Comparison of ENCODE assay signal across 22 cellular contexts in the genomic region with DNA sequence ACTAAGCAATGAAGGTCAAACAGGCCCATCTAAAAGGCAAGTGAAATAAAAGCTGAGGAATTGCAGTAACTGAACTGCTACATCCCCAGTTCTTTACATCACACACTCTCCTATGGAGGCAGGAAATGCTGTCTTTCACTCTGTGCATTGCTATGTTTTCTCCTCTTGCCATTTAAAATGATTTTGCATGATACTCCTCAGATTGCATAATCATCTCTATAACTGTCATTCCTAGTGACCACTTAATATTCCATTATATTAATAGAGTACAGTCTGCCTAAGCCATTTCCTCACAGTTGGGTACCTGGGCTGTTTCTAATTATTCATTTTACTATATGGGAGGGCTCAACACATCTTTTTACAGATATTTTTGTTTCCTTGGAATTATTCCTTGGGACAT.
A peak's percentile ranks its signal among the peaks of the same experiment; 100 is the strongest.
DNase-seq lines count a peak whose midpoint lies in the region; ATAC-seq, FAIRE-seq and TF ChIP-seq lines count a peak whose summit lies in the region.
"Had no signal": no experiment of that assay in that cellular context is flagged by ENCODE, and none has a peak within 500 bp of the region (broad histone marks: within the 10 kb centered on the region; RNA-seq: fewer than 3 reads in every experiment).

No MANE protein-coding gene starts in this region.

- no peak overlapping the region for H3K18ac ChIP-seq in IMR-90 (ENCODE audit: low read depth, low read length)

- no peaks in the 10 kb centered on the region for H3K27me3 Mint-ChIP-seq in nephron (ENCODE audit: low read depth)

- POLR2A ChIA-PET in IMR-90 (lab: Charles Lee; ENCODE audit: unreplicated experiment) (no interaction called here), K562 (lab: Yijun Ruan, JAX) (interaction anchor here (1.4 kb wide), 1 partner anchor 9 kb away, joined by 4 read pairs; no protein-coding TSS in a partner anchor)

- CTCF ChIA-PET in IMR-90 (lab: Yijun Ruan, JAX): no interaction called here
- CTCF ChIA-PET in K562 (lab: Yijun Ruan, JAX; ENCODE audit: low intra/inter-chr PET ratio): no interaction called here

- H3K9ac ChIP-seq in IMR-90 (ENCODE audit: low read depth, low read length) (no peak overlapping the region), K562 (ENCODE audit: insufficient read depth in 1 of 2, low read depth in 2 of 2, low read length in 2 of 2) (no peak overlapping the region)
- H3K9ac ChIP-seq: BLaER1 treated with 17β-estradiol and CSF1 and Interleukin-3, amounts not matched to agents 10 nM and 100 nM had no signal

- no peak overlapping the region for H4K5ac ChIP-seq in IMR-90 (ENCODE audit: low read depth, low read length)

- no peaks in the 10 kb centered on the region for H3K36me3 Mint-ChIP-seq in nephron (ENCODE audit: low read depth)
- H3K36me3 Mint-ChIP-seq: CD8-positive, alpha-beta T cell had no signal

- BruUV-seq in IMR-90 (replicated peaks; lab: Mats Ljungman, UMichigan) (no TSS peak), K562 (replicated peaks; lab: Mats Ljungman, UMichigan) (no TSS peak)

- no peak for TF ChIP-seq CTCF in IMR-90 (conservative IDR thresholded peaks at IDR 0.05; ENCODE audit: low read depth, low read length)
- TF ChIP-seq CTCF in K562 (IDR thresholded peaks at IDR 0.05 in 2 of 3, conservative IDR thresholded peaks at IDR 0.05 in 1 of 3; ENCODE audit: insufficient read depth in 2 of 3, low read depth in 1 of 3, low read length in 3 of 3): no peak
- no peak for TF ChIP-seq CTCF in nephron (IDR thresholded peaks at IDR 0.05; ENCODE audit: unreplicated experiment in 3 of 3)

- DNase-seq in IMR-90 (no peak), K562 (ENCODE audit: extremely low read depth in 1 of 4, low spot score in 3 of 4) (no peak), posterior cingulate gyrus (no peak), RCC 7860 (ENCODE audit: low spot score) (no peak), kidney tubule cell (ENCODE audit: low spot score) (no peak)
- DNase-seq: AML-193; Caco-2; Calu3; CD4-positive, alpha-beta T cell; CD8-positive, alpha-beta T cell; DMS79 treated with DMSO at 0.1 percent for 48 hours; GF-D8 had no signal

- no peaks in the 10 kb centered on the region for H3K36me3 ChIP-seq in IMR-90 (ENCODE audit: control insufficient read depth, insufficient read depth, low read length)
- H3K36me3 ChIP-seq in K562 (ENCODE audit: control insufficient read depth, insufficient read depth, low read length): no peaks in the 10 kb centered on the region
- H3K36me3 ChIP-seq: BLaER1 treated with 17β-estradiol and CSF1 and Interleukin-3, amounts not matched to agents 10 nM and 100 nM had no signal

- H3K27me3 ChIP-seq in IMR-90 (ENCODE audit: control insufficient read depth, insufficient read depth, low read length) (peaks cover 34% of the 10 kb centered on the region), K562 (ENCODE audit: control insufficient read depth in 2 of 2, insufficient read depth in 2 of 2, low read length in 2 of 2) (peaks cover 22 to 30% of the 10 kb centered on the region in 2 experiments)
- H3K27me3 ChIP-seq: BLaER1 treated with 17β-estradiol and CSF1 and Interleukin-3, amounts not matched to agents 10 nM and 100 nM had no signal

- no peak overlapping the region for H3K14ac ChIP-seq in IMR-90 (replicated peaks; ENCODE audit: low read depth, low read length)

- H3K4me3 ChIP-seq in IMR-90 (ENCODE audit: insufficient read depth, low read depth, low read length) (no peak overlapping the region), K562 (no peak overlapping the region)
- H3K4me3 ChIP-seq: A549; BLaER1 treated with 17β-estradiol and CSF1 and Interleukin-3, amounts not matched to agents 10 nM and 100 nM had no signal

- no peaks in the 10 kb centered on the region for H3K79me1 ChIP-seq in IMR-90 (ENCODE audit: low read depth in 1 of 2, low read length in 2 of 2)

- TF ChIP-seq POLR2A in IMR-90 (IDR thresholded peaks at IDR 0.05; ENCODE audit: low read depth, low read length): no peak
- no peak for TF ChIP-seq POLR2A in K562 (conservative IDR thresholded peaks at IDR 0.05)

- no peak for TF ChIP-seq EP300 in K562 (IDR thresholded peaks at IDR 0.05; ENCODE audit: low read length)

- H3K9me3 ChIP-seq in IMR-90 (ENCODE audit: control insufficient read depth, insufficient read depth, low read length) (no peaks in the 10 kb centered on the region), K562 (replicated peaks; ENCODE audit: control insufficient read depth, insufficient read depth, low read depth, low read length) (no peaks in the 10 kb centered on the region)
- H3K9me3 ChIP-seq: A549, Caco-2 had no signal

- peak overlapping the region in 2 of 3 experiments; percentile 2 to 13 for H3K27ac Mint-ChIP-seq in nephron
- H3K27ac Mint-ChIP-seq: B cell; CD4-positive, alpha-beta T cell; CD8-positive, alpha-beta T cell had no signal

- H3K4me2 ChIP-seq in IMR-90 (ENCODE audit: low read depth, low read length) (no peak overlapping the region), K562 (ENCODE audit: insufficient read depth, low read length) (no peak overlapping the region)
- H3K4me2 ChIP-seq: A549; BLaER1 treated with 17β-estradiol and CSF1 and Interleukin-3, amounts not matched to agents 10 nM and 100 nM had no signal

- no peak overlapping the region for H4K8ac ChIP-seq in IMR-90 (ENCODE audit: low read depth in 2 of 2, low read length in 2 of 2)

- no peak overlapping the region for H2AFZ ChIP-seq in IMR-90 (replicated peaks; ENCODE audit: low read length, poor library complexity)
- no peak overlapping the region for H2AFZ ChIP-seq in K562 (ENCODE audit: low read depth, low read length)

- no peak overlapping the region for H3K4me3 Mint-ChIP-seq in nephron
- H3K4me3 Mint-ChIP-seq: B cell; CD4-positive, alpha-beta T cell; CD8-positive, alpha-beta T cell had no signal

- H3K4me1 ChIP-seq in IMR-90 (ENCODE audit: control insufficient read depth, insufficient read depth, low read length): no peaks in the 10 kb centered on the region
- H3K4me1 ChIP-seq in K562 (replicated peaks in 1 of 2; ENCODE audit: control insufficient read depth in 2 of 2, insufficient read depth in 2 of 2, low read length in 2 of 2): no peaks in the 10 kb centered on the region
- H3K4me1 ChIP-seq: A549, Caco-2 had no signal

- intact Hi-C loops in IMR-90 (cut with micrococcal nuclease): no loop called here
- intact Hi-C loops in K562 (cut with micrococcal nuclease): no loop called here
- intact Hi-C loops in posterior cingulate gyrus (cut with DNase I): no loop called here

- ATAC-seq in IMR-90 (ENCODE audit: low read depth): no peak
- no peak for ATAC-seq in K562
- ATAC-seq: A549; CD8-positive, alpha-beta T cell had no signal

- H3K79me2 ChIP-seq in K562 (ENCODE audit: control insufficient read depth, insufficient read depth, low read length): no peaks in the 10 kb centered on the region

- no peak for TF ChIP-seq RAD21 in IMR-90 (IDR thresholded peaks at IDR 0.05; ENCODE audit: low read length)
- no peak for TF ChIP-seq RAD21 in K562 (CRISPR knock-in tag; conservative IDR thresholded peaks at IDR 0.05 in 1 of 2, IDR thresholded peaks at IDR 0.05 in 1 of 2)

- H3K27ac ChIP-seq in IMR-90 (ENCODE audit: insufficient read depth, low read length) (no peak overlapping the region), K562 (ENCODE audit: extremely low read depth, low read depth, low read length) (no peak overlapping the region)
- H3K27ac ChIP-seq: 22Rv1; A549; BLaER1 treated with 17β-estradiol and CSF1 and Interleukin-3, amounts not matched to agents 10 nM and 100 nM; C4-2B had no signal

- no peak overlapping the region for H3K56ac ChIP-seq in IMR-90 (ENCODE audit: extremely low read depth, insufficient read depth, low read length)

- no peak overlapping the region for H2BK20ac ChIP-seq in IMR-90 (ENCODE audit: low read depth, low read length)

- no peak overlapping the region for H2AK9ac ChIP-seq in IMR-90 (replicated peaks; ENCODE audit: low read depth, low read length, poor library complexity)

- no peak overlapping the region for H2BK120ac ChIP-seq in IMR-90 (ENCODE audit: low read depth, low read length)

- no peak for FAIRE-seq in K562 (lab: Jason Lieb, UNC)
- FAIRE-seq in RCC 7860 (lab: Jason Lieb, UNC): no peak
- FAIRE-seq: A549, D721Med, G401.6, GM12891, GM19239 had no signal

- no peak overlapping the region for H2BK15ac ChIP-seq in IMR-90 (ENCODE audit: low read depth, low read length)

- in situ Hi-C loops in IMR-90 (cut with MboI; ENCODE audit: low sequenced_read_pairs) (no loop called here), K562 (cut with MboI) (no loop called here)

- dilution Hi-C loops in IMR-90 (cut with HindIII; ENCODE audit: low sequenced_read_pairs, unreplicated experiment): no loop called here

- H4K91ac ChIP-seq in IMR-90 (ENCODE audit: insufficient read depth, low read depth, low read length): no peak overlapping the region

- H2BK5ac ChIP-seq in IMR-90 (ENCODE audit: low read depth, low read length, poor library complexity, severe bottlenecking): no peak overlapping the region

- H3K9me3 Mint-ChIP-seq in nephron: no peaks in the 10 kb centered on the region
- H3K9me3 Mint-ChIP-seq: CD4-positive, alpha-beta T cell; CD8-positive, alpha-beta T cell had no signal

- no peaks in the 10 kb centered on the region for H4K20me1 ChIP-seq in IMR-90 (ENCODE audit: insufficient read depth, low read length)
- no peaks in the 10 kb centered on the region for H4K20me1 ChIP-seq in K562 (replicated peaks; ENCODE audit: control insufficient read depth, insufficient read depth, low read length)
- H4K20me1 ChIP-seq: BLaER1 treated with 17β-estradiol and CSF1 and Interleukin-3, amounts not matched to agents 10 nM and 100 nM had no signal

- H3K4me1 Mint-ChIP-seq in nephron: peaks cover 23% of the 10 kb centered on the region
- H3K4me1 Mint-ChIP-seq: B cell had no signal

- H3K9me1 ChIP-seq in IMR-90 (ENCODE audit: insufficient read depth, low read length) (no peaks in the 10 kb centered on the region), K562 (ENCODE audit: control insufficient read depth, insufficient read depth, low read length) (no peaks in the 10 kb centered on the region)

- no peak overlapping the region for H3K4ac ChIP-seq in IMR-90 (ENCODE audit: low read depth, low read length)

- no peak overlapping the region for H2AK5ac ChIP-seq in IMR-90 (ENCODE audit: low read depth, low read length)

- no peak overlapping the region for H3K23ac ChIP-seq in IMR-90 (ENCODE audit: low read depth, low read length)

TF ChIP-seq in IMR-90, 13 proteins besides CTCF, POLR2A, EP300 and RAD21:
- TF ChIP-seq MAZ (IDR thresholded peaks at IDR 0.05; ENCODE audit: borderline replicate concordance, low read depth, low read length): no peak
- TF ChIP-seq CHD1 (IDR thresholded peaks at IDR 0.05; ENCODE audit: low read depth, low read length): no peak
- peak; percentile 41; the same call in 1 of the 2 replicates for TF ChIP-seq CEBPB (IDR thresholded peaks at IDR 0.05; ENCODE audit: low read depth, low read length)
- TF ChIP-seq BHLHE40 (IDR thresholded peaks at IDR 0.05; ENCODE audit: low read depth, low read length): no peak

TF ChIP-seq in K562, 482 proteins besides CTCF, POLR2A, EP300 and RAD21:
- TF ChIP-seq CEBPB (tag; IDR thresholded peaks at IDR 0.05) (peak; percentile 59), CEBPG (CRISPR knock-in tag; IDR thresholded peaks at IDR 0.05) (no peak), CEBPG (tag; conservative IDR thresholded peaks at IDR 0.05 in 1 of 2, IDR thresholded peaks at IDR 0.05 in 1 of 2) (peak; percentile 35 to 52; a peak in 1 of 4 replicates), ZC3H4 (CRISPR knock-in tag; IDR thresholded peaks at IDR 0.05; ENCODE audit: borderline replicate concordance) (no peak)
TF ChIP-seq in K562: peak in this region for 2.
